8 cellular contexts compared by ENCODE assay signal in the genomic region with DNA sequence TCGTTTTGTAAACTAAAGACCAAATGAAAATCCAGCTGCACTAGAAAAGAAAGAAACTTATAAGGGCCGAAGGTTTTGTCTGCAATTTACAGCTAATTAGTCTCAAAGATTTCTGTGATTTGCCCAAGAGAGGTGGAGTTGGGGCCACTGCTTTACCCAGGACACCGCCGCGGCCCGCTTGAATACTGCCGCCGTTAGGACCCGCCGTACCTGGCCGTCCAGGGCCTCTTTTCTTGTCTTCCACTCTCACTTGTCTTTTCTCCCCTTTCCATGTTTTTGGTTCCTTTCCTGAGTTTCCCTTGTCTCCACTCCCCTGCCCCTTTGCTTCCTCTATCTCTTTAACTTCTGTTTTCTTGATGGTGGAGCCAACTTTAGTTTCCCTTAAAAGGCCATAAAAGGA. TPM values are rescaled to one million over a fixed set of nuclear protein-coding genes. Genes with fewer than 3 reads are reported as not detected.
DNase-seq lines count a peak whose midpoint lies in the region; ATAC-seq and TF ChIP-seq lines count a peak whose summit lies in the region.

No MANE protein-coding gene starts in this region.

- H3K9me3 Mint-ChIP-seq in CD4-positive, CD25-positive, alpha-beta regulatory T cell, result peaks cover 0 to 3% (median 0%) of the 10 kb centered on the region in 7 donors
- H3K9me3 Mint-ChIP-seq in HFFc6 (peaks cover 6% of the 10 kb centered on the region; the same call in 1 of the 2 replicates), nephron progenitor cell (peaks cover 38% of the 10 kb centered on the region)

- TF ChIP-seq CTCF in HFFc6 (IDR thresholded peaks at IDR 0.05) (no peak), WI38 (IDR thresholded peaks at IDR 0.05; ENCODE audit: low read depth, low read length) (no peak), fibroblast of pulmonary artery (IDR thresholded peaks at IDR 0.05; ENCODE audit: low read length, missing control alignments) (no peak), nephron progenitor cell (IDR thresholded peaks at IDR 0.05) (no peak)

- H3K4me3 ChIP-seq in CD4-positive, CD25-positive, alpha-beta regulatory T cell (ENCODE audit: low read depth, low read length), result peak overlapping the region; percentile 99
- H3K4me3 ChIP-seq in WI38 (ENCODE audit: low read depth, low read length) (peak overlapping the region; percentile 83), fibroblast of pulmonary artery (replicated peaks; ENCODE audit: low read depth, low read length) (peak overlapping the region; percentile 91)

- H3K27me3 Mint-ChIP-seq in CD4-positive, CD25-positive, alpha-beta regulatory T cell, result peaks cover 21% of the 10 kb centered on the region
- H3K27me3 Mint-ChIP-seq in HFFc6 (ENCODE audit: insufficient read depth) (peaks cover 3% of the 10 kb centered on the region; the same call in 1 of the 2 replicates), nephron progenitor cell (ENCODE audit: low read depth, poor library complexity) (peaks cover 7% of the 10 kb centered on the region)

- peak overlapping the region; percentile 99 for H3K27ac ChIP-seq in CD4-positive, CD25-positive, alpha-beta regulatory T cell (ENCODE audit: insufficient read depth, low read length, poor library complexity, severe bottlenecking)

- peaks cover 24% of the 10 kb centered on the region for H3K4me1 ChIP-seq in CD4-positive, CD25-positive, alpha-beta regulatory T cell (ENCODE audit: control insufficient read depth, insufficient read depth, low read length, poor library complexity, severe bottlenecking)

- H3K27me3 ChIP-seq in CD4-positive, CD25-positive, alpha-beta regulatory T cell (ENCODE audit: control insufficient read depth, insufficient read depth, low read length), result no peaks in the 10 kb centered on the region

- H3K4me3 Mint-ChIP-seq in CD4-positive, CD25-positive, alpha-beta regulatory T cell, result peak overlapping the region; percentile 91 to 96 (median 92)
- H3K4me3 Mint-ChIP-seq in HFFc6 (peak overlapping the region; percentile 93), nephron progenitor cell (peak overlapping the region; percentile 93)

- no peaks in the 10 kb centered on the region for H3K9me3 ChIP-seq in CD4-positive, CD25-positive, alpha-beta regulatory T cell (ENCODE audit: control insufficient read depth in 2 of 2, low read length in 2 of 2)

- peaks cover 11% of the 10 kb centered on the region for H3K36me3 Mint-ChIP-seq in CD4-positive, CD25-positive, alpha-beta regulatory T cell
- H3K36me3 Mint-ChIP-seq in HFFc6 (ENCODE audit: low read depth) (peaks cover 11% of the 10 kb centered on the region; the same call in 1 of the 2 replicates), nephron progenitor cell (ENCODE audit: low read depth) (peaks cover 38% of the 10 kb centered on the region)

- DNase-seq in CD4-positive, CD25-positive, alpha-beta regulatory T cell, result peak in 1 of 3 donors; percentile 39
- DNase-seq in HFFc6 (no peak), fibroblast of pulmonary artery (ENCODE audit: low read depth) (no peak), nephron progenitor cell (peak; percentile 37), NCI-H1694 treated with DMSO at 0.1 percent for 48 hours (lab: John Stamatoyannopoulos, UW) (no peak)

- H3K4me1 Mint-ChIP-seq in CD4-positive, CD25-positive, alpha-beta regulatory T cell, result peaks cover 22 to 45% (median 29%) of the 10 kb centered on the region in 4 donors
- H3K4me1 Mint-ChIP-seq in HFFc6 (ENCODE audit: low read depth) (peaks cover 37% of the 10 kb centered on the region), nephron progenitor cell (peaks cover 27% of the 10 kb centered on the region)

- no peaks in the 10 kb centered on the region for H3K36me3 ChIP-seq in CD4-positive, CD25-positive, alpha-beta regulatory T cell (ENCODE audit: control insufficient read depth, insufficient read depth, low read length)

- peak overlapping the region; percentile 98 to 99 (median 99) for H3K27ac Mint-ChIP-seq in CD4-positive, CD25-positive, alpha-beta regulatory T cell
- H3K27ac Mint-ChIP-seq in HFFc6, result peak overlapping the region; percentile 96
- H3K27ac Mint-ChIP-seq in nephron progenitor cell, result peak overlapping the region; percentile 94

- ATAC-seq in CD4-positive, CD25-positive, alpha-beta regulatory T cell (ENCODE audit: low read depth in 2 of 2), result no peak
- ATAC-seq in GM21619 (IDR thresholded peaks at IDR 0.05; ENCODE audit: unreplicated experiment) (no peak), HG02623 (IDR thresholded peaks at IDR 0.05; ENCODE audit: unreplicated experiment) (no peak)

RNA-seq across cellular contexts. Expression of gene CCNL1, which starts 15.7 kb away (rescaled TPM):
- total RNA-seq in CD4-positive, CD25-positive, alpha-beta regulatory T cell, result 1,080 TPM
- 10 to 100 TPM; 48.7 to 71.3 (median 57.9) TPM for polyA plus RNA-seq in CD4-positive, CD25-positive, alpha-beta regulatory T cell
- total RNA-seq in HFFc6 (2021; fragmentation: NEBNext Ultra II Directional; extraction: Animal tissue kit (Norgen Biotek cat#: 25700)), result 10 to 100 TPM; 47.4 to 74.3 (median 65.1) TPM

Comparison
In these comparisons a context has a peak if more than half of its experiments do, and no peak if none do; other contexts are left out.
1. RNA of gene CCNL1, which starts 15.7 kb away (total RNA-seq): 1,080 TPM in CD4-positive, CD25-positive, alpha-beta regulatory T cell (single experiment); 47.4 to 74.3 TPM in HFFc6; every median in the first group is over 10 times any median in the second.
2. Peak in every context shown above with its lines, with median percentiles within 50 percentile points of each other: H3K4me3 ChIP-seq, H3K27ac Mint-ChIP-seq and H3K4me3 Mint-ChIP-seq.